Comparison of ENCODE assay signal across 14 cellular contexts in genomic region chr2:235505210-235505741, GRCh38. TPM values are rescaled to one million over a fixed set of nuclear protein-coding genes. Genes with fewer than 3 reads are reported as not detected.
DNase-seq lines count a peak whose midpoint lies in the region; ATAC-seq and TF ChIP-seq lines count a peak whose summit lies in the region.
"Had no signal": no experiment of that assay in that cellular context is flagged by ENCODE, and none has a peak within 500 bp of the region (broad histone marks: within the 10 kb centered on the region; RNA-seq: fewer than 3 reads in every experiment).

No MANE protein-coding gene starts in this region.

- DNase-seq in COLO668 (lab: John Stamatoyannopoulos, UW; ENCODE audit: unreplicated experiment) (peak; percentile 52), M059J (ENCODE audit: low read depth) (peak; percentile 14), heart right ventricle (peak in 1 of 2 donors; percentile 36), nephron progenitor cell (no peak), NCI-H1930 (lab: John Stamatoyannopoulos, UW) (no peak), NCI-H2081 (lab: John Stamatoyannopoulos, UW) (no peak)
- DNase-seq in activated CD4-positive, alpha-beta T cell treated with anti-CD3 and anti-CD28 coated beads, Interleukin-2, amount 50 U/mL, for 48 hours, result no peak
- DNase-seq in stimulated activated CD4-positive, alpha-beta T cell treated with anti-CD3 and anti-CD28 coated beads, Interleukin-15, amount 100 ng/mL, for 24 hours, result no peak
- DNase-seq: activated effector memory CD4-positive, alpha-beta T cell treated with anti-CD3 and anti-CD28 coated beads, Interleukin-2, amount 50 U/mL, for 16 hours; COR-L47; NCI-H2029 treated with DMSO at 0.1 percent for 48 hours; SHP77; stimulated activated naive CD8-positive, alpha-beta T cell treated with anti-CD3 and anti-CD28 coated beads, Interleukin-15, Interleukin-2, amounts not matched to agents 100 U/mL and 50 U/mL, for 24 hours had no signal

- no peak for TF ChIP-seq CTCF in heart right ventricle (IDR thresholded peaks at IDR 0.05)
- TF ChIP-seq CTCF in nephron progenitor cell (IDR thresholded peaks at IDR 0.05), result no peak

- peaks cover 0 to 6% (median 0%) of the 10 kb centered on the region in 9 donors for H3K36me3 ChIP-seq in heart right ventricle
- H3K36me3 ChIP-seq: gastroesophageal sphincter had no signal

- peaks cover 15% of the 10 kb centered on the region for H3K36me3 Mint-ChIP-seq in nephron progenitor cell (ENCODE audit: low read depth)

- H3K4me3 ChIP-seq in heart right ventricle, result peak overlapping the region in 1 of 10 donors; percentile 17
- H3K4me3 ChIP-seq: gastroesophageal sphincter had no signal

- peaks cover 5% of the 10 kb centered on the region for H3K27me3 Mint-ChIP-seq in nephron progenitor cell (ENCODE audit: low read depth, poor library complexity)

- H3K27ac Mint-ChIP-seq in nephron progenitor cell, result peak overlapping the region; percentile 50

- intact Hi-C loops in heart right ventricle (cut with DNase I), result loop anchor here in 1 of 10 donors (10.0 kb wide), 1 partner anchor 80 kb away; no protein-coding TSS in a partner anchor

- no peaks in the 10 kb centered on the region for H3K27me3 ChIP-seq in heart right ventricle
- H3K27me3 ChIP-seq: gastroesophageal sphincter had no signal

- H3K27ac ChIP-seq in heart right ventricle, result peak overlapping the region in 5 of 10 donors; percentile 47 to 67 (median 55)

- peak overlapping the region; percentile 4 for H3K4me3 Mint-ChIP-seq in nephron progenitor cell

- H3K4me1 ChIP-seq in heart right ventricle, result peaks cover 10 to 65% (median 39%) of the 10 kb centered on the region in 9 donors

- H3K9me3 ChIP-seq in heart right ventricle, result no peaks in the 10 kb centered on the region
- H3K9me3 ChIP-seq: gastroesophageal sphincter had no signal

- H3K9me3 Mint-ChIP-seq in nephron progenitor cell, result no peaks in the 10 kb centered on the region

- 49 to 64% methylated on average over 7 of the region's 7 CpGs for WGBS in heart right ventricle, 2 donors

- peak in 6 of 8 donors; percentile 60 to 67 (median 61) for ATAC-seq in heart right ventricle
- ATAC-seq: gastroesophageal sphincter; stimulated activated naive CD8-positive, alpha-beta T cell treated with anti-CD3 and anti-CD28 coated beads, Interleukin-15, Interleukin-2, amounts not matched to agents 100 U/mL and 50 U/mL, for 24 hours had no signal

- H3K4me1 Mint-ChIP-seq in nephron progenitor cell, result peaks cover 75% of the 10 kb centered on the region

RNA-seq across cellular contexts. Expression of gene AGAP1, which starts 11.4 kb away (rescaled TPM):
- total RNA-seq in M059J (2014; rRNA removed; shearing (Covaris generic)), result 6.5 and 8.7 TPM in 2 replicates
- 10 to 100 TPM; 17.5 to 29.2 (median 20.4) TPM for total RNA-seq in heart right ventricle
- 1 to 10 TPM; 3.5 to 4.3 TPM for polyA plus RNA-seq in heart right ventricle

Comparison
In these comparisons a context has a peak if more than half of its experiments do, and no peak if none do; other contexts are left out.
1. DNase-seq: peak in COLO668 (single experiment) and M059J (single experiment); none in nephron progenitor cell (single experiment), NCI-H1930 (0 of 2), NCI-H2081 (0 of 2), activated CD4-positive, alpha-beta T cell treated with anti-CD3 and anti-CD28 coated beads, Interleukin-2, amount 50 U/mL, for 48 hours (0 of 2) and stimulated activated CD4-positive, alpha-beta T cell treated with anti-CD3 and anti-CD28 coated beads, Interleukin-15, amount 100 ng/mL, for 24 hours (single experiment).